Comparison of ENCODE assay signal across 27 cellular contexts in the genomic region with DNA sequence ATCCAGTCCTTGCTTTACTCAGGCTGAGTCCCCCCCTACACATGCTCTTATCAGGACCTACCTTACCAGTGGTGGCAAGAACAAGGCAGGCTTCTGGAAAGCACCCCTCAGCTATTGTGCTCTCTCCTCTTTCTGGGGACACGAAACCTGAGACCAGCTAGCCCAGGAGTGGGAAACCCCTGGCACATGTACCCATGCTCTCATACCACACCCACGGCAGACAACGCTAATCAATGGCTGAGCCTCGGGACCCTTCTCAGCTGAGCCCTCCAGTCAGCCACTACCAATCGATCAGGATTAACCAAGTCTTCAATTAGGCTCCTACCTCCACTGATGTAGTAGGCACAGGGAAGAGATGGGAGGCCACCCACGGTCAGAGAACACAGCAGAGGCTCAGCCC.
DNase-seq lines count a peak whose midpoint lies in the region; ATAC-seq and TF ChIP-seq lines count a peak whose summit lies in the region.
"Had no signal": no experiment of that assay in that cellular context is flagged by ENCODE, and none has a peak within 500 bp of the region (broad histone marks: within the 10 kb centered on the region; RNA-seq: fewer than 3 reads in every experiment).

No MANE protein-coding gene starts in this region.

- no peaks in the 10 kb centered on the region for H3K9me3 Mint-ChIP-seq in Caco-2 (ENCODE audit: unreplicated experiment)
- H3K9me3 Mint-ChIP-seq in naive B cell, result peaks cover 0 to 2% (median 0%) of the 10 kb centered on the region in 7 donors
- H3K9me3 Mint-ChIP-seq: activated CD4-positive, alpha-beta T cell treated with anti-CD3 and anti-CD28 coated beads, Interleukin-2, amount 10 ng/mL, durations not matched to agents 7 days and 5 days; activated T-cell treated with anti-CD3 and anti-CD28 coated beads, Interleukin-2, amount 50 U/mL, for 24 hours; CD8-positive, alpha-beta T cell; type B pancreatic cell had no signal

- POLR2A ChIA-PET in Caco-2 (lab: Charles Lee), result no interaction called here

- TF ChIP-seq CTCF in Caco-2 (IDR thresholded peaks at IDR 0.05; ENCODE audit: insufficient read depth in 1 of 2, low read depth in 1 of 2, low read length in 1 of 2, severe bottlenecking in 1 of 2, unreplicated experiment in 1 of 2), result no peak
- no peak for TF ChIP-seq CTCF in OCI-LY3 (IDR thresholded peaks at IDR 0.05; ENCODE audit: low read depth, low read length)

- peaks cover 26% of the 10 kb centered on the region for H4K20me1 ChIP-seq in OCI-LY3 (ENCODE audit: insufficient read depth, low read length)

- no peak overlapping the region for H3K4me3 ChIP-seq in Caco-2 (ENCODE audit: low read depth, low read length)
- peak overlapping the region; percentile 58 for H3K4me3 ChIP-seq in OCI-LY3 (ENCODE audit: low read length)
- H3K4me3 ChIP-seq in MG63, result no peak overlapping the region
- H3K4me3 ChIP-seq: gastroesophageal sphincter, PC-9, skin epidermis had no signal

- H3K79me2 ChIP-seq in OCI-LY3 (ENCODE audit: low read length), result peaks cover 87% of the 10 kb centered on the region

- CTCF ChIA-PET in Caco-2 (lab: Charles Lee), result no interaction called here

- H3K9me3 ChIP-seq in Caco-2 (no peaks in the 10 kb centered on the region), OCI-LY3 (ENCODE audit: insufficient read depth, low read length) (no peaks in the 10 kb centered on the region), MG63 (no peaks in the 10 kb centered on the region)
- H3K9me3 ChIP-seq: gastroesophageal sphincter had no signal

- H3K27ac ChIP-seq in OCI-LY3 (ENCODE audit: low read length), result peak overlapping the region; percentile 97; the same call in 1 of the 2 replicates
- H3K27ac ChIP-seq: gastroesophageal sphincter, HL-60, PC-9, skin epidermis had no signal

- ATAC-seq in GM18868 (IDR thresholded peaks at IDR 0.05; ENCODE audit: unreplicated experiment), result peak; percentile 55
- no peak for ATAC-seq in naive B cell (ENCODE audit: low read depth in 2 of 2)
- ATAC-seq: CD8-positive, alpha-beta T cell; gastroesophageal sphincter; left lobe of liver had no signal

- H3K4me1 ChIP-seq in Caco-2, result no peaks in the 10 kb centered on the region
- H3K4me1 ChIP-seq in OCI-LY3 (ENCODE audit: low read length), result peaks cover 58% of the 10 kb centered on the region

- DNase-seq in Caco-2 (no peak), naive B cell (no peak), MG63 (no peak), GDM1 (lab: John Stamatoyannopoulos, UW) (no peak), pons (ENCODE audit: low spot score) (no peak)
- DNase-seq in activated effector memory CD4-positive, alpha-beta T cell treated with Interleukin-2 at 50 U/mL for 16 hours, result no peak
- DNase-seq: activated CD4-positive, alpha-beta T cell treated with anti-CD3 and anti-CD28 coated beads, Interleukin-2, amount 10 ng/mL, durations not matched to agents 7 days and 5 days; activated gamma-delta T cell treated with Interleukin-2 at 50 U/mL for 16 hours; activated T-cell treated with anti-CD3 and anti-CD28 coated beads, Interleukin-2, amount 50 U/mL, for 24 hours; dermis blood vessel endothelial cell; DMS153; Kasumi-1; NCI-H1092; NCI-H187; NCI-H2171 treated with DMSO at 0.1 percent for 48 hours; NCI-H524; PC-9; SIG-M5; T-helper 9 cell had no signal

- H3K4me1 Mint-ChIP-seq in Caco-2 (ENCODE audit: low read depth, unreplicated experiment), result no peaks in the 10 kb centered on the region
- H3K4me1 Mint-ChIP-seq in naive B cell, result peaks cover 46 to 65% (median 64%) of the 10 kb centered on the region in 3 donors
- H3K4me1 Mint-ChIP-seq: activated CD4-positive, alpha-beta T cell treated with anti-CD3 and anti-CD28 coated beads, Interleukin-2, amount 10 ng/mL, durations not matched to agents 7 days and 5 days had no signal

- no peak overlapping the region for H3K4me3 Mint-ChIP-seq in Caco-2 (ENCODE audit: unreplicated experiment)
- no peak overlapping the region for H3K4me3 Mint-ChIP-seq in naive B cell
- H3K4me3 Mint-ChIP-seq: activated CD4-positive, alpha-beta T cell treated with anti-CD3 and anti-CD28 coated beads, Interleukin-2, amount 10 ng/mL, durations not matched to agents 7 days and 5 days; activated T-cell treated with anti-CD3 and anti-CD28 coated beads, Interleukin-2, amount 50 U/mL, for 24 hours; CD8-positive, alpha-beta T cell; type B pancreatic cell had no signal

- peak overlapping the region; percentile 65 for H3K27ac Mint-ChIP-seq in Caco-2 (ENCODE audit: unreplicated experiment)
- peak overlapping the region in 4 of 6 donors; percentile 13 to 74 (median 36) for H3K27ac Mint-ChIP-seq in naive B cell
- H3K27ac Mint-ChIP-seq: activated CD4-positive, alpha-beta T cell treated with anti-CD3 and anti-CD28 coated beads, Interleukin-2, amount 10 ng/mL, durations not matched to agents 7 days and 5 days; activated T-cell treated with anti-CD3 and anti-CD28 coated beads, Interleukin-2, amount 50 U/mL, for 24 hours; CD8-positive, alpha-beta T cell had no signal

- no TSS peak for BruUV-seq in Caco-2 (replicated peaks; lab: Mats Ljungman, UMichigan)

- H3K36me3 ChIP-seq in Caco-2 (ENCODE audit: control insufficient read depth, insufficient read depth, low read length) (peaks cover 1% of the 10 kb centered on the region), OCI-LY3 (replicated peaks; ENCODE audit: low read depth, low read length) (peaks cover 16% of the 10 kb centered on the region), MG63 (0 out of 2 replicates have a peak, but pooled peaks cover 3% of the 10 kb centered on the region)
- H3K36me3 ChIP-seq: gastroesophageal sphincter had no signal

- H3K27me3 Mint-ChIP-seq in Caco-2 (ENCODE audit: insufficient read depth, unreplicated experiment), result no peaks in the 10 kb centered on the region
- H3K27me3 Mint-ChIP-seq in naive B cell, result no peaks in the 10 kb centered on the region
- H3K27me3 Mint-ChIP-seq: activated CD4-positive, alpha-beta T cell treated with anti-CD3 and anti-CD28 coated beads, Interleukin-2, amount 10 ng/mL, durations not matched to agents 7 days and 5 days; activated T-cell treated with anti-CD3 and anti-CD28 coated beads, Interleukin-2, amount 50 U/mL, for 24 hours; type B pancreatic cell had no signal

- intact Hi-C loops in Caco-2 (cut with micrococcal nuclease; ENCODE audit: unreplicated experiment), result no loop called here

- no peak overlapping the region for H2AFZ ChIP-seq in OCI-LY3 (ENCODE audit: low read depth, low read length)
- H2AFZ ChIP-seq: PC-9 had no signal

- 0 out of 2 replicates have a peak overlapping the region, but pooled peaks have one; percentile 23 for H3K9ac ChIP-seq in OCI-LY3 (ENCODE audit: low read length)

- H3K4me2 ChIP-seq in OCI-LY3 (ENCODE audit: low read length), result peak overlapping the region; percentile 75
- H3K4me2 ChIP-seq: PC-9 had no signal

- H3K36me3 Mint-ChIP-seq in Caco-2 (ENCODE audit: insufficient read depth, unreplicated experiment), result peaks cover 44% of the 10 kb centered on the region
- H3K36me3 Mint-ChIP-seq in naive B cell, result peaks cover 0 to 9% of the 10 kb centered on the region in 2 donors
- H3K36me3 Mint-ChIP-seq: CD8-positive, alpha-beta T cell had no signal

- no peaks in the 10 kb centered on the region for H3K27me3 ChIP-seq in Caco-2 (replicated peaks; ENCODE audit: control insufficient read depth, insufficient read depth, low read length)
- H3K27me3 ChIP-seq in OCI-LY3 (ENCODE audit: low read depth, low read length), result no peaks in the 10 kb centered on the region
- no peaks in the 10 kb centered on the region for H3K27me3 ChIP-seq in MG63
- H3K27me3 ChIP-seq: gastroesophageal sphincter had no signal
